Comparison of ENCODE assay signal across 1 cellular context in genomic region chr13:114283581-114283980, GRCh38.
TF ChIP-seq lines count a peak whose summit lies in the region.

No MANE protein-coding gene starts in this region.

TF ChIP-seq in HepG2, 621 proteins besides CTCF, POLR2A, EP300 and RAD21:
- TF ChIP-seq BCL6 (CRISPR knock-in tag; IDR thresholded peaks at IDR 0.05) (peak; percentile 53; the same call in 1 of the 2 replicates), RXRA (CRISPR knock-in tag; IDR thresholded peaks at IDR 0.05) (no peak)
